ENCODE assay signal across 8 cellular contexts in the genomic region with DNA sequence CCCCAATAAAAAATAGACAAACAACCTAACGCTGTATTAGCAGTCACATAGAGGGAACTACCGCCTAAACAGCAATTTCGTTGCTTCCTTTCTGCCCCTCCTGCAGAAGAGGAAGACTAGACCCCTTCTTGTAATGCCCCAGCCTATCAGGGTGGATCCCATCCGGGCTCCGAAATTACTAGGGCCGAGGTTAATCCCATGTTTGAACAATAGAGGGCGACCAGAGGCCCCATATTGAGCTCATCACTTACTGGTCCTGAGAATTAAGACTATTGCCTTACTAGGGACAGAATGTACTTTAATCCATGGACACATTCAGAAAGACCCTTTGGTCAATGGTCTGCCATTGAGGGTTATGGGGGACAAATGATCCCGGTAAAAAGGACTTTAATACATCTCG. TPM values are rescaled to one million over a fixed set of nuclear protein-coding genes. Genes with fewer than 3 reads are reported as not detected.
DNase-seq lines count a peak whose midpoint lies in the region; ATAC-seq and TF ChIP-seq lines count a peak whose summit lies in the region.

No MANE protein-coding gene starts in this region.

- POLR2A ChIA-PET in activated CD4-positive, alpha-beta T cell treated with anti-CD3 and anti-CD28 coated beads for 36 hours (lab: Charles Lee) = no interaction called here

- DNase-seq in AML-193 (lab: John Stamatoyannopoulos, UW) (peak; percentile 11 to 21), NB4 (ENCODE audit: low read depth) (peak; percentile 69), dermis blood vessel endothelial cell (peak; percentile 65), lung microvascular endothelial cell (ENCODE audit: low read depth in 2 of 2) (peak; percentile 48 to 59), NCI-H510A treated with DMSO at 0.1 percent for 48 hours (lab: John Stamatoyannopoulos, UW) (no peak)
- DNase-seq in activated CD4-positive, alpha-beta T cell treated with anti-CD3 and anti-CD28 coated beads for 36 hours = peak; percentile 60
- peak; percentile 35 for DNase-seq in stimulated activated naive CD8-positive, alpha-beta T cell treated with anti-CD3 and anti-CD28 coated beads, Interleukin-15, Interleukin-2, amounts not matched to agents 100 U/mL and 50 U/mL, for 24 hours

- no peaks in the 10 kb centered on the region for H3K9me3 Mint-ChIP-seq in activated CD4-positive, alpha-beta T cell treated with anti-CD3 and anti-CD28 coated beads for 36 hours (ENCODE audit: low read depth)

- TF ChIP-seq POLR2A in NB4 (IDR thresholded peaks at IDR 0.05; ENCODE audit: extremely low read depth, insufficient read length) = no peak

- H3K4me3 ChIP-seq in NB4 (ENCODE audit: low read depth, low read length) = no peak overlapping the region

- no peaks in the 10 kb centered on the region for H3K4me1 Mint-ChIP-seq in activated CD4-positive, alpha-beta T cell treated with anti-CD3 and anti-CD28 coated beads for 36 hours

- H3K4me3 Mint-ChIP-seq in activated CD4-positive, alpha-beta T cell treated with anti-CD3 and anti-CD28 coated beads for 36 hours = no peak overlapping the region

- peak; percentile 44 for TF ChIP-seq CTCF in NB4 (IDR thresholded peaks at IDR 0.05; ENCODE audit: low read depth, low read length)

- no peaks in the 10 kb centered on the region for H3K27me3 Mint-ChIP-seq in activated CD4-positive, alpha-beta T cell treated with anti-CD3 and anti-CD28 coated beads for 36 hours

- peak; percentile 68 for ATAC-seq in GM18907 (IDR thresholded peaks at IDR 0.05; ENCODE audit: unreplicated experiment)
- ATAC-seq in activated CD4-positive, alpha-beta T cell treated with anti-CD3 and anti-CD28 coated beads for 36 hours = peak; percentile 68
- ATAC-seq in stimulated activated naive CD8-positive, alpha-beta T cell treated with anti-CD3 and anti-CD28 coated beads, Interleukin-15, Interleukin-2, amounts not matched to agents 100 U/mL and 50 U/mL, for 24 hours = peak; percentile 69

- intact Hi-C loops in activated CD4-positive, alpha-beta T cell treated with anti-CD3 and anti-CD28 coated beads for 36 hours (cut with DNase I, micrococcal nuclease) = loop anchor here (1.0 to 5.0 kb wide), 4 partner anchors 384 to 424 kb away; partner anchors contain the start of gene PORCN (in 1 of the 2)

- H3K27ac Mint-ChIP-seq in activated CD4-positive, alpha-beta T cell treated with anti-CD3 and anti-CD28 coated beads for 36 hours = no peak overlapping the region

- CTCF ChIA-PET in activated CD4-positive, alpha-beta T cell treated with anti-CD3 and anti-CD28 coated beads for 36 hours (lab: Charles Lee) = interaction anchor here (0.7 to 1.4 kb wide), 2 partner anchors 11 to 21 kb away, joined by 4 to 5 read pairs; no protein-coding TSS in a partner anchor

- no peaks in the 10 kb centered on the region for H3K36me3 Mint-ChIP-seq in activated CD4-positive, alpha-beta T cell treated with anti-CD3 and anti-CD28 coated beads for 36 hours (ENCODE audit: low read depth)

RNA-seq across cellular contexts. Expression of gene ZNF630, which starts 11.8 kb away (rescaled TPM):
- total RNA-seq in activated CD4-positive, alpha-beta T cell treated with anti-CD3 and anti-CD28 coated beads for 36 hours = 1 to 10 TPM; 1.7 to 1.8 TPM
- total RNA-seq in dermis blood vessel endothelial cell (1.5 and 3.2 TPM in 2 replicates), lung microvascular endothelial cell (0.87 and 0.99 TPM in 2 replicates)

RNA-seq across cellular contexts. Expression of gene SPACA5B, which starts 47.2 kb away (rescaled TPM):
- total RNA-seq in activated CD4-positive, alpha-beta T cell treated with anti-CD3 and anti-CD28 coated beads for 36 hours = not detected
- not detected in 2 replicates for total RNA-seq in dermis blood vessel endothelial cell
- not detected in 2 replicates for total RNA-seq in lung microvascular endothelial cell
